In the genomic region with DNA sequence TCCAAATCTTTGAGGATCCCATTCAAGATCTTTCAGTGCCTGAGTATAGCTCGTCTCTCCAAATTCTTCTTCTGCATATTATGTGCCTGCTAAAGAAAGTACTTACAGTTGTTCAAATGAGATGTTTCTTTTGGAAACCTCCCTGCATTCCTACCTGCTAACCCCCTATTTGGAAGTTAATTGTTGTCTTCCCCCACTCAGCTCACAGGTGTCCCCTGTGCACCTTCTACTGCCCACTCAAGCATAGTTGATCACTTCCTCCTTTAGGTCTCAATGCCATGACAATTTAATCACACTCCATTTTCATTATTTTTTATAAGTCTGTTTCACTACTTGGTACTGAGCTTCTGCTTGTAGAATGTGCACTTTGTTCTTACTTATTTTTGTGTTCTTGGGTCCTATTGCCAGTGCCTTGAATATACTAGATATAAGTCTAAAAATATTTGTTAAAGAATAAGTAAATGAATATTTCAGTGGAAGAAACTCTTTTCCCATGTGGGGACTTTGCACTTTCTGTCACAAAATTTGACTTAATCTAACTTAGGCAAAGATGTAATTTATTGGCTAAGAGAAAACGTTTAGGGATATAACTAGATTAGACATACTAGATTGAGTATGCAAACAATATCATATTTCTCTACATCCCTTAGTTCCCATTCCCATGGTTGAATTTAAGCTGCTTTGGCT, we compare ENCODE assay signal across 9 cellular contexts. TPM values are rescaled to one million over a fixed set of nuclear protein-coding genes. Genes with fewer than 3 reads are reported as not detected.
DNase-seq lines count a peak whose midpoint lies in the region; ATAC-seq and TF ChIP-seq lines count a peak whose summit lies in the region.
"Had no signal": no experiment of that assay in that cellular context is flagged by ENCODE, and none has a peak within 500 bp of the region (broad histone marks: within the 10 kb centered on the region; RNA-seq: fewer than 3 reads in every experiment).

No MANE protein-coding gene starts in this region.

- POLR2A ChIA-PET in activated CD8-positive, alpha-beta T cell treated with anti-CD3 and anti-CD28 coated beads for 36 hours (lab: Charles Lee), result interaction anchor here (0.8 to 7.4 kb wide), 10 partner anchors 14 to 102 kb away, joined by 3 to 118 read pairs (median 6); partner anchors contain the start of gene PTPRC

- H3K4me3 ChIP-seq in urinary bladder (ENCODE audit: low read depth, low read length) (no peak overlapping the region), HAP-1 (no peak overlapping the region)
- H3K4me3 ChIP-seq: neural progenitor cell had no signal

- no peaks in the 10 kb centered on the region for H3K36me3 ChIP-seq in urinary bladder (ENCODE audit: insufficient read depth)
- no peaks in the 10 kb centered on the region for H3K36me3 ChIP-seq in HAP-1 (replicated peaks)
- H3K36me3 ChIP-seq: neural progenitor cell had no signal

- peaks cover 7% of the 10 kb centered on the region for H3K36me3 Mint-ChIP-seq in stimulated activated naive CD8-positive, alpha-beta T cell treated with anti-CD3 and anti-CD28 coated beads, Interleukin-15, Interleukin-2, amounts not matched to agents 100 ng/mL and 50 ng/mL, for 24 hours (ENCODE audit: low read depth)
- peaks cover 18% of the 10 kb centered on the region for H3K36me3 Mint-ChIP-seq in activated CD8-positive, alpha-beta T cell treated with anti-CD3 and anti-CD28 coated beads for 36 hours (ENCODE audit: low read depth)
- H3K36me3 Mint-ChIP-seq: neural progenitor cell had no signal

- H3K4me1 ChIP-seq in urinary bladder (ENCODE audit: insufficient read depth), result peaks cover 1% of the 10 kb centered on the region
- no peaks in the 10 kb centered on the region for H3K4me1 ChIP-seq in HAP-1
- H3K4me1 ChIP-seq: neural progenitor cell had no signal

- no peak for DNase-seq in stimulated activated naive CD8-positive, alpha-beta T cell treated with anti-CD3 and anti-CD28 coated beads, Interleukin-15, Interleukin-2, amounts not matched to agents 100 U/mL and 50 U/mL, for 24 hours
- no peak for DNase-seq in activated CD8-positive, alpha-beta T cell treated with anti-CD3 and anti-CD28 coated beads for 36 hours
- no peak for DNase-seq in GOT3 (lab: John Stamatoyannopoulos, UW)
- no peak for DNase-seq in HAP-1 (ENCODE audit: low spot score in 2 of 2)
- DNase-seq in NCI-H748 treated with DMSO at 0.1 percent for 48 hours (lab: John Stamatoyannopoulos, UW), result no peak

- H3K27me3 Mint-ChIP-seq in stimulated activated naive CD8-positive, alpha-beta T cell treated with anti-CD3 and anti-CD28 coated beads, Interleukin-15, Interleukin-2, amounts not matched to agents 100 ng/mL and 50 ng/mL, for 24 hours, result no peaks in the 10 kb centered on the region
- no peaks in the 10 kb centered on the region for H3K27me3 Mint-ChIP-seq in activated CD8-positive, alpha-beta T cell treated with anti-CD3 and anti-CD28 coated beads for 36 hours

- peaks cover 99% of the 10 kb centered on the region for H3K4me1 Mint-ChIP-seq in stimulated activated naive CD8-positive, alpha-beta T cell treated with anti-CD3 and anti-CD28 coated beads, Interleukin-15, Interleukin-2, amounts not matched to agents 100 ng/mL and 50 ng/mL, for 24 hours (ENCODE audit: low read depth)
- peaks cover 86% of the 10 kb centered on the region for H3K4me1 Mint-ChIP-seq in activated CD8-positive, alpha-beta T cell treated with anti-CD3 and anti-CD28 coated beads for 36 hours (ENCODE audit: low read depth)

- ATAC-seq in stimulated activated naive CD8-positive, alpha-beta T cell treated with anti-CD3 and anti-CD28 coated beads, Interleukin-15, Interleukin-2, amounts not matched to agents 100 U/mL and 50 U/mL, for 24 hours, result no peak
- ATAC-seq in HG03045 (IDR thresholded peaks at IDR 0.05; ENCODE audit: unreplicated experiment), result peak; percentile 30
- ATAC-seq in activated CD8-positive, alpha-beta T cell treated with anti-CD3 and anti-CD28 coated beads for 36 hours, result no peak

- in situ Hi-C loops in HAP-1 (cut with MboI; ENCODE audit: low sequenced_read_pairs), result no loop called here

- no peaks in the 10 kb centered on the region for H3K9me3 ChIP-seq in HAP-1

- peak overlapping the region; percentile 99 for H3K27ac Mint-ChIP-seq in stimulated activated naive CD8-positive, alpha-beta T cell treated with anti-CD3 and anti-CD28 coated beads, Interleukin-15, Interleukin-2, amounts not matched to agents 100 ng/mL and 50 ng/mL, for 24 hours
- peak overlapping the region; percentile 99 for H3K27ac Mint-ChIP-seq in activated CD8-positive, alpha-beta T cell treated with anti-CD3 and anti-CD28 coated beads for 36 hours
- H3K27ac Mint-ChIP-seq: neural progenitor cell had no signal

- peak overlapping the region; percentile 23 for H3K27ac ChIP-seq in urinary bladder (ENCODE audit: low read depth)
- H3K27ac ChIP-seq: neural progenitor cell had no signal

- H3K9me3 Mint-ChIP-seq in stimulated activated naive CD8-positive, alpha-beta T cell treated with anti-CD3 and anti-CD28 coated beads, Interleukin-15, Interleukin-2, amounts not matched to agents 100 ng/mL and 50 ng/mL, for 24 hours, result no peaks in the 10 kb centered on the region
- H3K9me3 Mint-ChIP-seq in activated CD8-positive, alpha-beta T cell treated with anti-CD3 and anti-CD28 coated beads for 36 hours, result peaks cover 1% of the 10 kb centered on the region
- H3K9me3 Mint-ChIP-seq: neural progenitor cell had no signal

- no peaks in the 10 kb centered on the region for H3K27me3 ChIP-seq in HAP-1 (ENCODE audit: low read depth)
- H3K27me3 ChIP-seq: neural progenitor cell had no signal

- CTCF ChIA-PET in activated CD8-positive, alpha-beta T cell treated with anti-CD3 and anti-CD28 coated beads for 36 hours (lab: Charles Lee), result interaction anchor here (1.1 to 7.4 kb wide), 8 partner anchors 8 to 102 kb away, joined by 3 to 95 read pairs (median 6); partner anchors contain the start of gene PTPRC

- no peak for TF ChIP-seq CTCF in activated CD8-positive, alpha-beta T cell treated with anti-CD3 and anti-CD28 coated beads for 36 hours (IDR thresholded peaks at IDR 0.05)

- intact Hi-C loops in activated CD8-positive, alpha-beta T cell treated with anti-CD3 and anti-CD28 coated beads for 36 hours (cut with micrococcal nuclease), result loop anchor here (5.0 kb wide), 2 partner anchors 35 to 100 kb away; no protein-coding TSS in a partner anchor

- H3K4me3 Mint-ChIP-seq in stimulated activated naive CD8-positive, alpha-beta T cell treated with anti-CD3 and anti-CD28 coated beads, Interleukin-15, Interleukin-2, amounts not matched to agents 100 ng/mL and 50 ng/mL, for 24 hours, result peak overlapping the region; percentile 84
- H3K4me3 Mint-ChIP-seq in activated CD8-positive, alpha-beta T cell treated with anti-CD3 and anti-CD28 coated beads for 36 hours, result peak overlapping the region; percentile 75
- H3K4me3 Mint-ChIP-seq: neural progenitor cell had no signal

- WGBS in urinary bladder, result 52% methylated on average over 2 of the region's 2 CpGs

RNA-seq across cellular contexts. Expression of gene PTPRC, which starts 16.2 kb away (rescaled TPM):
- total RNA-seq in activated CD8-positive, alpha-beta T cell treated with anti-CD3 and anti-CD28 coated beads for 36 hours, result 100 to 1,000 TPM; 475 to 499 TPM
- total RNA-seq in urinary bladder, result 34.4 TPM
- polyA plus RNA-seq in urinary bladder, result 9.6 TPM

Comparison
In these comparisons a context has a peak if more than half of its experiments do, and no peak if none do; other contexts are left out.
1. RNA of gene PTPRC, which starts 16.2 kb away (total RNA-seq): 475 to 499 TPM in activated CD8-positive, alpha-beta T cell treated with anti-CD3 and anti-CD28 coated beads for 36 hours; 34.4 TPM in urinary bladder (single experiment); every median in the first group is over 10 times any median in the second.